Comparison of ENCODE assay signal across 27 cellular contexts in genomic region chr1:155920717-155921116, GRCh38. TPM values are rescaled to one million over a fixed set of nuclear protein-coding genes. Genes with fewer than 3 reads are reported as not detected.
"Had no signal": no experiment of that assay in that cellular context is flagged by ENCODE, and none has a peak within 500 bp of the region (broad histone marks: within the 10 kb centered on the region; RNA-seq: fewer than 3 reads in every experiment).

No MANE protein-coding gene starts in this region.

- H3K9ac ChIP-seq: neural progenitor cell had no signal

- H3K4me2 ChIP-seq: neural progenitor cell, smooth muscle cell had no signal

- H3K9me3 Mint-ChIP-seq: activated CD4-positive, alpha-beta T cell treated with anti-CD3 and anti-CD28 coated beads, Interleukin-2, amount 10 ng/mL, durations not matched to agents 7 days and 5 days; activated naive CD4-positive, alpha-beta T cell treated with anti-CD3 and anti-CD28 coated beads for 36 hours; activated naive CD8-positive, alpha-beta T cell treated with anti-CD3 and anti-CD28 coated beads, Interleukin-2, amount 10 ng/mL, durations not matched to agents 7 days and 5 days; endodermal cell; naive thymus-derived CD8-positive, alpha-beta T cell; neural progenitor cell; stimulated activated memory B cell treated with anti-CD40 and anti-IgM and Interleukin-4, amounts not matched to agents 10 μg/mL and 1 μg/mL and 100 μg/mL, for 72 hours had no signal

- ATAC-seq: activated CD4-positive, CD25-positive, alpha-beta regulatory T cell treated with anti-CD3 and anti-CD28 coated beads, Interleukin-2, amount 50 U/mL, for 24 hours; heart left ventricle; naive thymus-derived CD8-positive, alpha-beta T cell; stimulated activated memory B cell treated with anti-CD40 and anti-IgM and Interleukin-4, amounts not matched to agents 10 μg/mL and 1 μg/mL and 100 μg/mL, for 72 hours had no signal

- H3K4me1 Mint-ChIP-seq: endodermal cell; neural progenitor cell; stimulated activated memory B cell treated with anti-CD40 and anti-IgM and Interleukin-4, amounts not matched to agents 10 μg/mL and 1 μg/mL and 100 μg/mL, for 72 hours had no signal

- DNase-seq: activated CD4-positive, alpha-beta T cell treated with anti-CD3 and anti-CD28 coated beads, Interleukin-2, amount 10 ng/mL, durations not matched to agents 7 days and 5 days; activated effector memory CD4-positive, alpha-beta T cell treated with Interleukin-2 at 50 U/mL for 16 hours; activated naive CD4-positive, alpha-beta T cell treated with anti-CD3 and anti-CD28 coated beads for 36 hours; activated naive CD8-positive, alpha-beta T cell treated with anti-CD3 and anti-CD28 coated beads, Interleukin-2, amount 10 ng/mL, durations not matched to agents 7 days and 5 days; activated T-cell treated with anti-CD3 and anti-CD28 coated beads, Interleukin-2, amount 50 U/mL, for 48 hours; amniotic stem cell; endodermal cell; heart left ventricle; islet precursor cell; naive thymus-derived CD8-positive, alpha-beta T cell; posterior cingulate gyrus; sigmoid colon; stimulated activated CD4-positive, alpha-beta T cell treated with anti-CD3 and anti-CD28 coated beads, Interleukin-15, amount 100 ng/mL, for 24 hours; testis; trophoblast cell; uterus had no signal

- H3K4me3 Mint-ChIP-seq: activated CD4-positive, alpha-beta T cell treated with anti-CD3 and anti-CD28 coated beads, Interleukin-2, amount 10 ng/mL, durations not matched to agents 7 days and 5 days; activated naive CD4-positive, alpha-beta T cell treated with anti-CD3 and anti-CD28 coated beads for 36 hours; activated naive CD8-positive, alpha-beta T cell treated with anti-CD3 and anti-CD28 coated beads, Interleukin-2, amount 10 ng/mL, durations not matched to agents 7 days and 5 days; endodermal cell; naive thymus-derived CD8-positive, alpha-beta T cell; neural progenitor cell; stimulated activated memory B cell treated with anti-CD40 and anti-IgM and Interleukin-4, amounts not matched to agents 10 μg/mL and 1 μg/mL and 100 μg/mL, for 72 hours had no signal

- H3K27ac Mint-ChIP-seq: activated CD4-positive, alpha-beta T cell treated with anti-CD3 and anti-CD28 coated beads, Interleukin-2, amount 10 ng/mL, durations not matched to agents 7 days and 5 days; activated naive CD8-positive, alpha-beta T cell treated with anti-CD3 and anti-CD28 coated beads, Interleukin-2, amount 10 ng/mL, durations not matched to agents 7 days and 5 days; endodermal cell; neural progenitor cell; stimulated activated memory B cell treated with anti-CD40 and anti-IgM and Interleukin-4, amounts not matched to agents 10 μg/mL and 1 μg/mL and 100 μg/mL, for 72 hours had no signal

- H3K27me3 ChIP-seq: heart left ventricle, neural progenitor cell, sigmoid colon, testis, uterus had no signal

- H3K4me3 ChIP-seq: coronary artery, heart left ventricle, lung, neural progenitor cell, sigmoid colon, smooth muscle cell, testis, uterus had no signal

- H3K9me3 ChIP-seq: heart left ventricle, sigmoid colon, testis, uterus had no signal

- H3K4me1 ChIP-seq: heart left ventricle, neural progenitor cell, sigmoid colon, testis, uterus had no signal

- H3K27me3 Mint-ChIP-seq: activated CD4-positive, alpha-beta T cell treated with anti-CD3 and anti-CD28 coated beads, Interleukin-2, amount 10 ng/mL, durations not matched to agents 7 days and 5 days; activated naive CD8-positive, alpha-beta T cell treated with anti-CD3 and anti-CD28 coated beads, Interleukin-2, amount 10 ng/mL, durations not matched to agents 7 days and 5 days; naive thymus-derived CD8-positive, alpha-beta T cell; stimulated activated memory B cell treated with anti-CD40 and anti-IgM and Interleukin-4, amounts not matched to agents 10 μg/mL and 1 μg/mL and 100 μg/mL, for 72 hours had no signal

- H3K27ac ChIP-seq: coronary artery, epithelial cell of prostate, heart left ventricle, neural progenitor cell, sigmoid colon, testis, uterus, VCaP had no signal

- H2AFZ ChIP-seq: neural progenitor cell had no signal

- H3K36me3 ChIP-seq: uterus had no signal

RNA-seq across cellular contexts. Expression of gene RXFP4, which starts 20.7 kb away (rescaled TPM):
- total RNA-seq: activated CD4-positive, alpha-beta T cell treated with anti-CD3 and anti-CD28 coated beads, Interleukin-2, amount 10 ng/mL, durations not matched to agents 7 days and 5 days; bronchial epithelial cell; endodermal cell; fibroblast of villous mesenchyme; heart left ventricle; lung; naive thymus-derived CD8-positive, alpha-beta T cell; omental fat pad; sigmoid colon; smooth muscle cell; uterus had no signal
